In the genomic region with DNA sequence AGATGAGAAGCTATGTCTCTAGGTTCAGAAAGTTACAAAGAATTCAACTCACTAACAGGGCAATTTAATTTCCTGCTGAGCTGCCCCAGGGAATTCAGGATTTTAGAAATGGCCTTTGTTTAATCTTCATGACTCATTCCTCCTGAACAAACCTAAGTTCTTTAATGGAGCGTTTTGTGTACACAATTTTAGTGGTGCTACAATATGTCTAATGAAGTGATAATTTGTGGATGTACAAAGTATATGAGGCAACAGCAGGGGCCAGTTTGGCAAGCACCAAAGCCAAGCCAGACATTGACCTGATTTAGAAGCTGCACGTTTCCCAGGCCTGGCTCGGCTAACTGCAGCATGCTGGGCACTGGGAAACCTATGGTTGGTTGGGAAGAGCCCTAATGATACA, we compare ENCODE assay signal across 11 cellular contexts. TPM values are rescaled to one million over a fixed set of nuclear protein-coding genes. Genes with fewer than 3 reads are reported as not detected.
DNase-seq lines count a peak whose midpoint lies in the region; ATAC-seq, FAIRE-seq and TF ChIP-seq lines count a peak whose summit lies in the region.
"Had no signal": no experiment of that assay in that cellular context is flagged by ENCODE, and none has a peak within 500 bp of the region (broad histone marks: within the 10 kb centered on the region; RNA-seq: fewer than 3 reads in every experiment).

No MANE protein-coding gene starts in this region.

- H3K9me3 Mint-ChIP-seq in naive thymus-derived CD8-positive, alpha-beta T cell: peaks cover 0 to 18% (median 6%) of the 10 kb centered on the region in 9 donors

- no peaks in the 10 kb centered on the region for H3K4me1 ChIP-seq in small intestine (ENCODE audit: control insufficient read depth in 2 of 2, insufficient read depth in 1 of 2, low read depth in 1 of 2, low read length in 1 of 2)
- H3K4me1 ChIP-seq: ascending aorta, right lobe of liver had no signal

- no peaks in the 10 kb centered on the region for H3K9me3 ChIP-seq in small intestine (ENCODE audit: control insufficient read depth, low read depth)
- H3K9me3 ChIP-seq: ascending aorta, right lobe of liver had no signal

- no peak overlapping the region for H3K4me3 Mint-ChIP-seq in naive thymus-derived CD8-positive, alpha-beta T cell

- FAIRE-seq in small intestine (lab: Jason Lieb, UNC): no peak

- CTCF ChIA-PET in HEK293T (lab: Yijun Ruan, JAX): no interaction called here

- no peak for ATAC-seq in naive thymus-derived CD8-positive, alpha-beta T cell

- no peaks in the 10 kb centered on the region for H3K27me3 ChIP-seq in small intestine (ENCODE audit: control insufficient read depth in 2 of 2, insufficient read depth in 2 of 2, low read length in 2 of 2)
- H3K27me3 ChIP-seq: ascending aorta, right lobe of liver had no signal

- H3K4me3 ChIP-seq in epithelial cell of esophagus (ENCODE audit: low read length) (no peak overlapping the region), small intestine (ENCODE audit: low read depth in 1 of 2, low read length in 2 of 2) (no peak overlapping the region)
- H3K4me3 ChIP-seq: ascending aorta, right lobe of liver had no signal

- peaks cover 2 to 23% (median 12%) of the 10 kb centered on the region in 5 donors for H3K27me3 Mint-ChIP-seq in naive thymus-derived CD8-positive, alpha-beta T cell

- H3K4me1 Mint-ChIP-seq in naive thymus-derived CD8-positive, alpha-beta T cell: no peaks in the 10 kb centered on the region

- 20 to 53% (median 22%) methylated on average over 3 of the region's 3 CpGs for WGBS in small intestine, 3 donors

- H3K27ac ChIP-seq in small intestine (ENCODE audit: low read depth in 1 of 2, low read length in 1 of 2): no peak overlapping the region
- H3K27ac ChIP-seq: ascending aorta, right lobe of liver had no signal

- no peak for DNase-seq in HEK293T (ENCODE audit: extremely low spot score)
- DNase-seq in NCI-H345 treated with DMSO at 0.1 percent for 48 hours (lab: John Stamatoyannopoulos, UW; ENCODE audit: unreplicated experiment): peak; percentile 20
- DNase-seq in epithelial cell of esophagus (ENCODE audit: low read depth): peak; percentile 83
- DNase-seq in small intestine: peak; percentile 2
- DNase-seq in naive thymus-derived CD8-positive, alpha-beta T cell: no peak
- DNase-seq in ecto neural progenitor cell (ENCODE audit: low spot score): no peak
- no peak for DNase-seq in NCI-H446 treated with DMSO at 0.1 percent for 48 hours (lab: John Stamatoyannopoulos, UW)
- DNase-seq: NCI-H2171 treated with DMSO at 0.1 percent for 48 hours had no signal

- H3K27ac Mint-ChIP-seq in naive thymus-derived CD8-positive, alpha-beta T cell: peak overlapping the region in 1 of 10 donors; percentile 8

- no peaks in the 10 kb centered on the region for H3K36me3 Mint-ChIP-seq in naive thymus-derived CD8-positive, alpha-beta T cell

- no peaks in the 10 kb centered on the region for H3K36me3 ChIP-seq in small intestine (ENCODE audit: control insufficient read depth in 2 of 2, insufficient read depth in 2 of 2, low read length in 2 of 2)
- H3K36me3 ChIP-seq: ascending aorta, right lobe of liver had no signal

- TF ChIP-seq CTCF in epithelial cell of esophagus (IDR thresholded peaks at IDR 0.05; ENCODE audit: insufficient read depth, low read depth, low read length, missing control alignments): no peak

- POLR2A ChIA-PET in HEK293T (lab: Yijun Ruan, JAX): no interaction called here
- POLR2A ChIA-PET in naive thymus-derived CD8-positive, alpha-beta T cell (lab: Charles Lee): no interaction called here

TF ChIP-seq in HEK293T, 16 proteins besides CTCF, POLR2A, EP300 and RAD21:
- TF ChIP-seq, protein P1, sequence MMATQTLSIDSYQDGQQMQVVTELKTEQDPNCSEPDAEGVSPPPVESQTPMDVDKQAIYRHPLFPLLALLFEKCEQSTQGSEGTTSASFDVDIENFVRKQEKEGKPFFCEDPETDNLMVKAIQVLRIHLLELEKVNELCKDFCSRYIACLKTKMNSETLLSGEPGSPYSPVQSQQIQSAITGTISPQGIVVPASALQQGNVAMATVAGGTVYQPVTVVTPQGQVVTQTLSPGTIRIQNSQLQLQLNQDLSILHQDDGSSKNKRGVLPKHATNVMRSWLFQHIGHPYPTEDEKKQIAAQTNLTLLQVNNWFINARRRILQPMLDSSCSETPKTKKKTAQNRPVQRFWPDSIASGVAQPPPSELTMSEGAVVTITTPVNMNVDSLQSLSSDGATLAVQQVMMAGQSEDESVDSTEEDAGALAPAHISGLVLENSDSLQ (IDR thresholded peaks at IDR 0.05): 0 out of 2 replicates have a peak, but pooled peaks have one; percentile 0
- no peak for TF ChIP-seq ELF4 (IDR thresholded peaks at IDR 0.05)
- TF ChIP-seq HDGF (IDR thresholded peaks at IDR 0.05; ENCODE audit: borderline replicate concordance): no peak

RNA-seq across cellular contexts. Expression of a gene that starts 34.4 kb away (rescaled TPM):
- polyA plus RNA-seq in small intestine: not detected
- total RNA-seq in naive thymus-derived CD8-positive, alpha-beta T cell: not detected
- not detected for polyA plus RNA-seq in naive thymus-derived CD8-positive, alpha-beta T cell
- total RNA-seq: ascending aorta; right lobe of liver; T-helper 2 cell treated with Interferon-gamma antibody and Interleukin-4, amounts not matched to agents 100 ng/mL and 5 ng/mL, for 36 hours had no signal

Comparison
In these comparisons a context has a peak if more than half of its experiments do, and no peak if none do; other contexts are left out.
1. DNase-seq: peak in NCI-H345 treated with DMSO at 0.1 percent for 48 hours (single experiment), epithelial cell of esophagus (single experiment) and small intestine (single experiment); none in HEK293T (single experiment), naive thymus-derived CD8-positive, alpha-beta T cell (0 of 10), ecto neural progenitor cell (single experiment) and NCI-H446 treated with DMSO at 0.1 percent for 48 hours (single experiment).